Comparison of ENCODE assay signal across 10 cellular contexts in genomic region chr12:101634724-101635123, GRCh38. TPM values are rescaled to one million over a fixed set of nuclear protein-coding genes. Genes with fewer than 3 reads are reported as not detected.
DNase-seq lines count a peak whose midpoint lies in the region; ATAC-seq and TF ChIP-seq lines count a peak whose summit lies in the region.
"Had no signal": no experiment of that assay in that cellular context is flagged by ENCODE, and none has a peak within 500 bp of the region (broad histone marks: within the 10 kb centered on the region; RNA-seq: fewer than 3 reads in every experiment).

No MANE protein-coding gene starts in this region.

- H3K36me3 ChIP-seq in heart right ventricle (no peaks in the 10 kb centered on the region), GM23338 (ENCODE audit: insufficient read depth) (no peaks in the 10 kb centered on the region)
- H3K36me3 ChIP-seq: prostate gland had no signal

- no peak overlapping the region for H2AFZ ChIP-seq in GM23338

- no peaks in the 10 kb centered on the region for H3F3A ChIP-seq in GM23338 (replicated peaks; ENCODE audit: low read depth)

- DNase-seq in activated B cell treated with CpG ODN at 0.5 μM for 24 hours: no peak
- DNase-seq in stimulated activated CD4-positive, alpha-beta T cell treated with anti-CD3 and anti-CD28 coated beads, Interleukin-4, amount 100 ng/mL, for 4 hours: no peak
- no peak for DNase-seq in heart right ventricle
- no peak for DNase-seq in GM23338 (ENCODE audit: low spot score)
- no peak for DNase-seq in activated CD4-positive, alpha-beta memory T cell treated with anti-CD3 and anti-CD28 coated beads, Interleukin-2, amount 10 ng/mL, durations not matched to agents 7 days and 5 days
- DNase-seq: RPMI8226 had no signal

- H3K9me3 Mint-ChIP-seq in activated B cell treated with CpG ODN at 0.5 μM for 24 hours: no peaks in the 10 kb centered on the region
- no peaks in the 10 kb centered on the region for H3K9me3 Mint-ChIP-seq in GM23338
- H3K9me3 Mint-ChIP-seq in activated CD4-positive, alpha-beta memory T cell treated with anti-CD3 and anti-CD28 coated beads, Interleukin-2, amount 10 ng/mL, durations not matched to agents 7 days and 5 days: no peaks in the 10 kb centered on the region

- intact Hi-C loops in activated B cell treated with CpG ODN at 0.5 μM for 24 hours (cut with micrococcal nuclease): loop anchor here (1.0 to 10.0 kb wide), 8 partner anchors 14 to 300 kb away; partner anchors contain the start of genes CHPT1 and GNPTAB
- intact Hi-C loops in heart right ventricle (cut with DNase I): no loop called here

- H3K79me2 ChIP-seq in GM23338 (replicated peaks; ENCODE audit: insufficient read depth): no peaks in the 10 kb centered on the region

- H3K27ac Mint-ChIP-seq in activated B cell treated with CpG ODN at 0.5 μM for 24 hours (peak overlapping the region; percentile 94), GM23338 (no peak overlapping the region)
- H3K27ac Mint-ChIP-seq in activated CD4-positive, alpha-beta memory T cell treated with anti-CD3 and anti-CD28 coated beads, Interleukin-2, amount 10 ng/mL, durations not matched to agents 7 days and 5 days: no peak overlapping the region

- H3K27ac ChIP-seq in heart right ventricle (peak overlapping the region in 1 of 10 donors; percentile 56), GM23338 (ENCODE audit: low read depth) (no peak overlapping the region)
- H3K27ac ChIP-seq: prostate gland had no signal

- WGBS in heart right ventricle, 2 donors: 76 to 80% methylated on average over 2 of the region's 2 CpGs

- ATAC-seq in GM18502 (IDR thresholded peaks at IDR 0.05; ENCODE audit: poor library complexity, unreplicated experiment) (peak; percentile 99), GM21381 (IDR thresholded peaks at IDR 0.05; ENCODE audit: unreplicated experiment) (peak; percentile 93), HG03135 (IDR thresholded peaks at IDR 0.05; ENCODE audit: unreplicated experiment) (peak; percentile 92), activated B cell treated with CpG ODN at 0.5 μM for 24 hours (ENCODE audit: low read depth) (peak; percentile 92), heart right ventricle (no peak), GM23338 (no peak)

- no peaks in the 10 kb centered on the region for H3K9me3 ChIP-seq in heart right ventricle
- H3K9me3 ChIP-seq: prostate gland had no signal

- H3K4me1 ChIP-seq in heart right ventricle: peaks cover 0 to 6% (median 0%) of the 10 kb centered on the region in 9 donors
- H3K4me1 ChIP-seq in GM23338 (ENCODE audit: insufficient read depth): 0 out of 2 replicates have a peak, but pooled peaks cover 6% of the 10 kb centered on the region
- H3K4me1 ChIP-seq: prostate gland had no signal

- TF ChIP-seq CTCF in activated B cell treated with CpG ODN at 0.5 μM for 24 hours (IDR thresholded peaks at IDR 0.05): no peak
- TF ChIP-seq CTCF in heart right ventricle (IDR thresholded peaks at IDR 0.05): no peak
- TF ChIP-seq CTCF in GM23338 (conservative IDR thresholded peaks at IDR 0.05; ENCODE audit: low read depth in 2 of 2): no peak

- no peak overlapping the region for H3K4me2 ChIP-seq in GM23338

- peaks cover 41% of the 10 kb centered on the region for H3K4me1 Mint-ChIP-seq in activated B cell treated with CpG ODN at 0.5 μM for 24 hours
- peaks cover 13% of the 10 kb centered on the region; the same call in 1 of the 3 replicates for H3K4me1 Mint-ChIP-seq in GM23338
- H3K4me1 Mint-ChIP-seq in activated CD4-positive, alpha-beta memory T cell treated with anti-CD3 and anti-CD28 coated beads, Interleukin-2, amount 10 ng/mL, durations not matched to agents 7 days and 5 days: peaks cover 6% of the 10 kb centered on the region

- no peaks in the 10 kb centered on the region for H3K9me2 ChIP-seq in GM23338 (ENCODE audit: insufficient read depth)

- no peaks in the 10 kb centered on the region for H3K27me3 Mint-ChIP-seq in activated B cell treated with CpG ODN at 0.5 μM for 24 hours
- H3K27me3 Mint-ChIP-seq in GM23338 (ENCODE audit: insufficient read depth, low read depth, poor library complexity): no peaks in the 10 kb centered on the region
- peaks cover 8% of the 10 kb centered on the region for H3K27me3 Mint-ChIP-seq in activated CD4-positive, alpha-beta memory T cell treated with anti-CD3 and anti-CD28 coated beads, Interleukin-2, amount 10 ng/mL, durations not matched to agents 7 days and 5 days

- no peaks in the 10 kb centered on the region for H3K36me3 Mint-ChIP-seq in activated B cell treated with CpG ODN at 0.5 μM for 24 hours (ENCODE audit: low read depth)
- no peaks in the 10 kb centered on the region for H3K36me3 Mint-ChIP-seq in GM23338 (ENCODE audit: low read depth)
- no peaks in the 10 kb centered on the region for H3K36me3 Mint-ChIP-seq in activated CD4-positive, alpha-beta memory T cell treated with anti-CD3 and anti-CD28 coated beads, Interleukin-2, amount 10 ng/mL, durations not matched to agents 7 days and 5 days (ENCODE audit: low read depth)

- H3K4me3 ChIP-seq in heart right ventricle (no peak overlapping the region), GM23338 (no peak overlapping the region)
- H3K4me3 ChIP-seq: prostate gland had no signal

- peak overlapping the region; percentile 69 for H3K4me3 Mint-ChIP-seq in activated B cell treated with CpG ODN at 0.5 μM for 24 hours
- no peak overlapping the region for H3K4me3 Mint-ChIP-seq in GM23338
- no peak overlapping the region for H3K4me3 Mint-ChIP-seq in activated CD4-positive, alpha-beta memory T cell treated with anti-CD3 and anti-CD28 coated beads, Interleukin-2, amount 10 ng/mL, durations not matched to agents 7 days and 5 days

- peaks cover 0 to 13% (median 0%) of the 10 kb centered on the region in 7 donors for H3K27me3 ChIP-seq in heart right ventricle
- no peaks in the 10 kb centered on the region for H3K27me3 ChIP-seq in GM23338 (ENCODE audit: insufficient read depth)

- no peaks in the 10 kb centered on the region for H4K20me1 ChIP-seq in GM23338 (replicated peaks; ENCODE audit: insufficient read depth)

- POLR2A ChIA-PET in activated B cell treated with CpG ODN at 0.5 μM for 24 hours (lab: Charles Lee): interaction anchor here (0.6 to 2.3 kb wide), 9 partner anchors 9 to 242 kb away, joined by 3 to 22 read pairs (median 3); partner anchors contain the start of genes CHPT1 and DRAM1
- POLR2A ChIA-PET in activated CD4-positive, alpha-beta memory T cell treated with anti-CD3 and anti-CD28 coated beads, Interleukin-2, amount 10 ng/mL, durations not matched to agents 7 days and 5 days (lab: Charles Lee): no interaction called here

- CTCF ChIA-PET in activated B cell treated with CpG ODN at 0.5 μM for 24 hours (lab: Charles Lee): interaction anchor here (0.6 kb wide), 1 partner anchor 695 kb away, joined by 4 read pairs; no protein-coding TSS in a partner anchor
- CTCF ChIA-PET in activated CD4-positive, alpha-beta memory T cell treated with anti-CD3 and anti-CD28 coated beads, Interleukin-2, amount 10 ng/mL, durations not matched to agents 7 days and 5 days (lab: Charles Lee): no interaction called here

TF ChIP-seq in GM23338, 12 proteins besides CTCF, POLR2A, EP300 and RAD21 (continues in another document):
- TF ChIP-seq CREB1 (CRISPR knock-in tag; IDR thresholded peaks at IDR 0.05; ENCODE audit: low read depth) (no peak), EZH2 (IDR thresholded peaks at IDR 0.05; ENCODE audit: low read depth, unreplicated experiment) (no peak), ZNF114 (CRISPR knock-in tag; IDR thresholded peaks at IDR 0.05) (no peak), ZNF331 (CRISPR knock-in tag; IDR thresholded peaks at IDR 0.05; ENCODE audit: low read depth) (no peak), NANOG (IDR thresholded peaks at IDR 0.05; ENCODE audit: borderline replicate concordance) (no peak), JUNB (IDR thresholded peaks at IDR 0.05; ENCODE audit: unreplicated experiment) (no peak)

RNA-seq across cellular contexts. Expression of gene MYBPC1, which starts 40.0 kb away (rescaled TPM):
- total RNA-seq in activated B cell treated with CpG ODN at 0.5 μM for 24 hours (not detected in 2 replicates), heart right ventricle (1 to 10 TPM in 7 of 10 donors, under 1 TPM in 3; 0.60 to 6.4 (median 2.1) TPM)
- polyA plus RNA-seq in heart right ventricle (1 to 10 TPM in 1 of 2 donors, under 1 TPM in 1; 0.17 to 1.2 TPM), GM23338 (2016; fragmentation: Nextera tagmentation; extraction: Ambion mirVana) (0.18 TPM in 1 of 2 replicates, not detected in the other)
- 0.54 TPM in 1 of 2 replicates, not detected in the other for total RNA-seq in GM23338 (2014; rRNA removed; shearing (Covaris generic))
- total RNA-seq in activated CD4-positive, alpha-beta memory T cell treated with anti-CD3 and anti-CD28 coated beads, Interleukin-2, amount 10 ng/mL, durations not matched to agents 7 days and 5 days: not detected

Comparison
In these comparisons a context has a peak if more than half of its experiments do, and no peak if none do; other contexts are left out.
1. ATAC-seq: peak in GM18502 (single experiment), GM21381 (single experiment), HG03135 (single experiment) and activated B cell treated with CpG ODN at 0.5 μM for 24 hours (single experiment); none in heart right ventricle (0 of 8) and GM23338 (single experiment).